Comparison of ENCODE assay signal across 1 cellular context in the genomic region with DNA sequence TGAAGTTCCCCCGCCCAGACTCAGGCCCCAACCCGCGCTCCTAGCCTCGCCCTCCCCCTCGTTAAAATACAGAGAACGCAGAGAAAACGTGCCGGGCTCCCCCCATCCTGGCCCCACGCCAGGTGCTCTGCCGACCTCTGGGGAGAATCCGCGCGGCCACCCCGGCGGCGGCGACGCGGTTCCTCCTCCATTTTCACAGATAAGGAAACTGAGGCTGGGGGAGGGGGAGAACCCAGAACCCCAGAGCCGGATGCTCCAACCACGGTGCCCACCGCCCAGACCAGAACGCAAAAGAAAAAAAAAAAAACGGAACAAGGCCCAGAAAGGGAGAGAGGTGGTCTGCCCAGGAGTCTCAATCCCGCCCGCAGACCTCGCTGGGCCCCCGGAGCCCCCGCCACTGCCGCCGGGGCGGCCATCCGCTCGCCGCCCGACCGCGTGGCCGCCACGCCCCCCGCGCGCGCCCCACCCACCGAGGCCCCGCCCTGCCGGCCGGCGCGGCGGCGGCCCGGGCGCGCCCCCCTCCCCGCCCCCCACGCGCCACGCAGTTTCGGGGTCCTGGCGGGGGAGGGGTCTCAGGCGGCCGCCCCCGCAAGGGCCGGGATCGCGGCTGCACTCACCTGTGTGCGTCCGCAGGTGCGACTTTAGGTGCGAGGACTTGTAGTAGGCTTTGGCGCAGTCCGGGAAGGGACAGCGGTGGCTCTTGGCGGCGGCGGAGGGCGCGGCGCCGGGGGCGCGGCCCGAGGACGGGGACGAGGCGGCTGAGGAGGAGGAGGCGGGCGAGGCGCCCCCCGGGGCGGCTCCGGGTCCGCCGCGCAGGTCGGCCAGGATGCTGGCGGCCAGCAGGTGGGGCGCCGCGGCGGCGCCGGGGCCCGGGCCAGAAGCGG.
TF ChIP-seq lines count a peak whose summit lies in the region.

No MANE protein-coding gene starts in this region.

TF ChIP-seq in HepG2, 621 proteins besides CTCF, POLR2A, EP300 and RAD21 (continued from another document and continues in another):
- TF ChIP-seq, protein P1, sequence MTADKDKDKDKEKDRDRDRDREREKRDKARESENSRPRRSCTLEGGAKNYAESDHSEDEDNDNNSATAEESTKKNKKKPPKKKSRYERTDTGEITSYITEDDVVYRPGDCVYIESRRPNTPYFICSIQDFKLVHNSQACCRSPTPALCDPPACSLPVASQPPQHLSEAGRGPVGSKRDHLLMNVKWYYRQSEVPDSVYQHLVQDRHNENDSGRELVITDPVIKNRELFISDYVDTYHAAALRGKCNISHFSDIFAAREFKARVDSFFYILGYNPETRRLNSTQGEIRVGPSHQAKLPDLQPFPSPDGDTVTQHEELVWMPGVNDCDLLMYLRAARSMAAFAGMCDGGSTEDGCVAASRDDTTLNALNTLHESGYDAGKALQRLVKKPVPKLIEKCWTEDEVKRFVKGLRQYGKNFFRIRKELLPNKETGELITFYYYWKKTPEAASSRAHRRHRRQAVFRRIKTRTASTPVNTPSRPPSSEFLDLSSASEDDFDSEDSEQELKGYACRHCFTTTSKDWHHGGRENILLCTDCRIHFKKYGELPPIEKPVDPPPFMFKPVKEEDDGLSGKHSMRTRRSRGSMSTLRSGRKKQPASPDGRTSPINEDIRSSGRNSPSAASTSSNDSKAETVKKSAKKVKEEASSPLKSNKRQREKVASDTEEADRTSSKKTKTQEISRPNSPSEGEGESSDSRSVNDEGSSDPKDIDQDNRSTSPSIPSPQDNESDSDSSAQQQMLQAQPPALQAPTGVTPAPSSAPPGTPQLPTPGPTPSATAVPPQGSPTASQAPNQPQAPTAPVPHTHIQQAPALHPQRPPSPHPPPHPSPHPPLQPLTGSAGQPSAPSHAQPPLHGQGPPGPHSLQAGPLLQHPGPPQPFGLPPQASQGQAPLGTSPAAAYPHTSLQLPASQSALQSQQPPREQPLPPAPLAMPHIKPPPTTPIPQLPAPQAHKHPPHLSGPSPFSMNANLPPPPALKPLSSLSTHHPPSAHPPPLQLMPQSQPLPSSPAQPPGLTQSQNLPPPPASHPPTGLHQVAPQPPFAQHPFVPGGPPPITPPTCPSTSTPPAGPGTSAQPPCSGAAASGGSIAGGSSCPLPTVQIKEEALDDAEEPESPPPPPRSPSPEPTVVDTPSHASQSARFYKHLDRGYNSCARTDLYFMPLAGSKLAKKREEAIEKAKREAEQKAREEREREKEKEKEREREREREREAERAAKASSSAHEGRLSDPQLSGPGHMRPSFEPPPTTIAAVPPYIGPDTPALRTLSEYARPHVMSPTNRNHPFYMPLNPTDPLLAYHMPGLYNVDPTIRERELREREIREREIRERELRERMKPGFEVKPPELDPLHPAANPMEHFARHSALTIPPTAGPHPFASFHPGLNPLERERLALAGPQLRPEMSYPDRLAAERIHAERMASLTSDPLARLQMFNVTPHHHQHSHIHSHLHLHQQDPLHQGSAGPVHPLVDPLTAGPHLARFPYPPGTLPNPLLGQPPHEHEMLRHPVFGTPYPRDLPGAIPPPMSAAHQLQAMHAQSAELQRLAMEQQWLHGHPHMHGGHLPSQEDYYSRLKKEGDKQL (CRISPR knock-in tag; IDR thresholded peaks at IDR 0.05; ENCODE audit: low read depth): no peak
- TF ChIP-seq REXO4 (CRISPR knock-in tag; IDR thresholded peaks at IDR 0.05; ENCODE audit: borderline replicate concordance) (no peak), ZEB1 (IDR thresholded peaks at IDR 0.05; ENCODE audit: insufficient replicate concordance, low read depth) (no peak), SRSF4 (IDR thresholded peaks at IDR 0.05; ENCODE audit: low read depth, low read length, poor library complexity, severe bottlenecking) (no peak), ZNF256 (CRISPR knock-in tag; conservative IDR thresholded peaks at IDR 0.05) (no peak), HIVEP1 (CRISPR knock-in tag; IDR thresholded peaks at IDR 0.05) (no peak), GATA4 (IDR thresholded peaks at IDR 0.05; ENCODE audit: borderline replicate concordance, low read depth) (no peak), PHF20 (CRISPR knock-in tag; IDR thresholded peaks at IDR 0.05) (no peak), SYNCRIP (IDR thresholded peaks at IDR 0.05; ENCODE audit: insufficient read depth, low read depth, low read length) (no peak), KLF9 (CRISPR knock-in tag; IDR thresholded peaks at IDR 0.05; ENCODE audit: low read depth) (0 out of 2 replicates have a peak, but pooled peaks have one; percentile 35), GPN1 (CRISPR knock-in tag; IDR thresholded peaks at IDR 0.05; ENCODE audit: borderline replicate concordance) (no peak), HOXD1 (CRISPR knock-in tag; IDR thresholded peaks at IDR 0.05) (no peak), HNRNPL (IDR thresholded peaks at IDR 0.05; ENCODE audit: low read depth, low read length) (no peak), RFX5 (IDR thresholded peaks at IDR 0.05; ENCODE audit: low read depth, low read length) (no peak), RBFOX2 (IDR thresholded peaks at IDR 0.05; ENCODE audit: low read depth, low read length) (peak; percentile 66), MEIS1 (CRISPR knock-in tag; IDR thresholded peaks at IDR 0.05; ENCODE audit: borderline replicate concordance) (no peak), KDM5B (CRISPR knock-in tag; IDR thresholded peaks at IDR 0.05; ENCODE audit: borderline replicate concordance) (peak; percentile 3; the same call in 1 of the 2 replicates), PAWR (CRISPR knock-in tag; IDR thresholded peaks at IDR 0.05; ENCODE audit: borderline replicate concordance) (no peak), EED (CRISPR knock-in tag; IDR thresholded peaks at IDR 0.05) (no peak), ZBTB20 (CRISPR knock-in tag; IDR thresholded peaks at IDR 0.05; ENCODE audit: borderline replicate concordance, low read depth) (no peak), JDP2 (CRISPR knock-in tag; IDR thresholded peaks at IDR 0.05; ENCODE audit: borderline replicate concordance) (no peak), TOPORS (CRISPR knock-in tag; IDR thresholded peaks at IDR 0.05) (no peak), GABPB1 (CRISPR knock-in tag; IDR thresholded peaks at IDR 0.05) (peak; percentile 38; the same call in 1 of the 2 replicates)
- TF ChIP-seq, protein P2, sequence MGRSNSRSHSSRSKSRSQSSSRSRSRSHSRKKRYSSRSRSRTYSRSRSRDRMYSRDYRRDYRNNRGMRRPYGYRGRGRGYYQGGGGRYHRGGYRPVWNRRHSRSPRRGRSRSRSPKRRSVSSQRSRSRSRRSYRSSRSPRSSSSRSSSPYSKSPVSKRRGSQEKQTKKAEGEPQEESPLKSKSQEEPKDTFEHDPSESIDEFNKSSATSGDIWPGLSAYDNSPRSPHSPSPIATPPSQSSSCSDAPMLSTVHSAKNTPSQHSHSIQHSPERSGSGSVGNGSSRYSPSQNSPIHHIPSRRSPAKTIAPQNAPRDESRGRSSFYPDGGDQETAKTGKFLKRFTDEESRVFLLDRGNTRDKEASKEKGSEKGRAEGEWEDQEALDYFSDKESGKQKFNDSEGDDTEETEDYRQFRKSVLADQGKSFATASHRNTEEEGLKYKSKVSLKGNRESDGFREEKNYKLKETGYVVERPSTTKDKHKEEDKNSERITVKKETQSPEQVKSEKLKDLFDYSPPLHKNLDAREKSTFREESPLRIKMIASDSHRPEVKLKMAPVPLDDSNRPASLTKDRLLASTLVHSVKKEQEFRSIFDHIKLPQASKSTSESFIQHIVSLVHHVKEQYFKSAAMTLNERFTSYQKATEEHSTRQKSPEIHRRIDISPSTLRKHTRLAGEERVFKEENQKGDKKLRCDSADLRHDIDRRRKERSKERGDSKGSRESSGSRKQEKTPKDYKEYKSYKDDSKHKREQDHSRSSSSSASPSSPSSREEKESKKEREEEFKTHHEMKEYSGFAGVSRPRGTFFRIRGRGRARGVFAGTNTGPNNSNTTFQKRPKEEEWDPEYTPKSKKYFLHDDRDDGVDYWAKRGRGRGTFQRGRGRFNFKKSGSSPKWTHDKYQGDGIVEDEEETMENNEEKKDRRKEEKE (IDR thresholded peaks at IDR 0.05): no peak
- TF ChIP-seq, protein P3, sequence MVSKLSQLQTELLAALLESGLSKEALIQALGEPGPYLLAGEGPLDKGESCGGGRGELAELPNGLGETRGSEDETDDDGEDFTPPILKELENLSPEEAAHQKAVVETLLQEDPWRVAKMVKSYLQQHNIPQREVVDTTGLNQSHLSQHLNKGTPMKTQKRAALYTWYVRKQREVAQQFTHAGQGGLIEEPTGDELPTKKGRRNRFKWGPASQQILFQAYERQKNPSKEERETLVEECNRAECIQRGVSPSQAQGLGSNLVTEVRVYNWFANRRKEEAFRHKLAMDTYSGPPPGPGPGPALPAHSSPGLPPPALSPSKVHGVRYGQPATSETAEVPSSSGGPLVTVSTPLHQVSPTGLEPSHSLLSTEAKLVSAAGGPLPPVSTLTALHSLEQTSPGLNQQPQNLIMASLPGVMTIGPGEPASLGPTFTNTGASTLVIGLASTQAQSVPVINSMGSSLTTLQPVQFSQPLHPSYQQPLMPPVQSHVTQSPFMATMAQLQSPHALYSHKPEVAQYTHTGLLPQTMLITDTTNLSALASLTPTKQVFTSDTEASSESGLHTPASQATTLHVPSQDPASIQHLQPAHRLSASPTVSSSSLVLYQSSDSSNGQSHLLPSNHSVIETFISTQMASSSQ (IDR thresholded peaks at IDR 0.05; ENCODE audit: low read depth): no peak
- TF ChIP-seq, protein P3 (CRISPR knock-in tag; IDR thresholded peaks at IDR 0.05; ENCODE audit: borderline replicate concordance): no peak
- TF ChIP-seq, protein P4, sequence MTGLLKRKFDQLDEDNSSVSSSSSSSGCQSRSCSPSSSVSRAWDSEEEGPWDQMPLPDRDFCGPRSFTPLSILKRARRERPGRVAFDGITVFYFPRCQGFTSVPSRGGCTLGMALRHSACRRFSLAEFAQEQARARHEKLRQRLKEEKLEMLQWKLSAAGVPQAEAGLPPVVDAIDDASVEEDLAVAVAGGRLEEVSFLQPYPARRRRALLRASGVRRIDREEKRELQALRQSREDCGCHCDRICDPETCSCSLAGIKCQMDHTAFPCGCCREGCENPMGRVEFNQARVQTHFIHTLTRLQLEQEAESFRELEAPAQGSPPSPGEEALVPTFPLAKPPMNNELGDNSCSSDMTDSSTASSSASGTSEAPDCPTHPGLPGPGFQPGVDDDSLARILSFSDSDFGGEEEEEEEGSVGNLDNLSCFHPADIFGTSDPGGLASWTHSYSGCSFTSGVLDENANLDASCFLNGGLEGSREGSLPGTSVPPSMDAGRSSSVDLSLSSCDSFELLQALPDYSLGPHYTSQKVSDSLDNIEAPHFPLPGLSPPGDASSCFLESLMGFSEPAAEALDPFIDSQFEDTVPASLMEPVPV (CRISPR knock-in tag; IDR thresholded peaks at IDR 0.05): no peak
- TF ChIP-seq, protein P5, sequence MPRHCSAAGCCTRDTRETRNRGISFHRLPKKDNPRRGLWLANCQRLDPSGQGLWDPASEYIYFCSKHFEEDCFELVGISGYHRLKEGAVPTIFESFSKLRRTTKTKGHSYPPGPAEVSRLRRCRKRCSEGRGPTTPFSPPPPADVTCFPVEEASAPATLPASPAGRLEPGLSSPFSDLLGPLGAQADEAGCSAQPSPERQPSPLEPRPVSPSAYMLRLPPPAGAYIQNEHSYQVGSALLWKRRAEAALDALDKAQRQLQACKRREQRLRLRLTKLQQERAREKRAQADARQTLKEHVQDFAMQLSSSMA (CRISPR knock-in tag; IDR thresholded peaks at IDR 0.05): no peak
- TF ChIP-seq, protein P6, sequence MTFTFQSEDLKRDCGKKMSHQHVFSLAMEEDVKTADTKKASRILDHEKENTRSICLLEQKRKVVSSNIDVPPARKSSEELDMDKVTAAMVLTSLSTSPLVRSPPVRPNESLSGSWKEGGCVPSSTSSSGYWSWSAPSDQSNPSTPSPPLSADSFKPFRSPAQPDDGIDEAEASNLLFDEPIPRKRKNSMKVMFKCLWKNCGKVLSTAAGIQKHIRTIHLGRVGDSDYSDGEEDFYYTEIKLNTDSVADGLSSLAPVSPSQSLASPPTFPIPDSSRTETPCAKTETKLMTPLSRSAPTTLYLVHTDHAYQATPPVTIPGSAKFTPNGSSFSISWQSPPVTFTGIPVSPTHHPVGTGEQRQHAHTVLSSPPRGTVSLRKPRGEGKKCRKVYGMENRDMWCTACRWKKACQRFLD (CRISPR knock-in tag; IDR thresholded peaks at IDR 0.05; ENCODE audit: borderline replicate concordance): no peak
- TF ChIP-seq, protein P7, sequence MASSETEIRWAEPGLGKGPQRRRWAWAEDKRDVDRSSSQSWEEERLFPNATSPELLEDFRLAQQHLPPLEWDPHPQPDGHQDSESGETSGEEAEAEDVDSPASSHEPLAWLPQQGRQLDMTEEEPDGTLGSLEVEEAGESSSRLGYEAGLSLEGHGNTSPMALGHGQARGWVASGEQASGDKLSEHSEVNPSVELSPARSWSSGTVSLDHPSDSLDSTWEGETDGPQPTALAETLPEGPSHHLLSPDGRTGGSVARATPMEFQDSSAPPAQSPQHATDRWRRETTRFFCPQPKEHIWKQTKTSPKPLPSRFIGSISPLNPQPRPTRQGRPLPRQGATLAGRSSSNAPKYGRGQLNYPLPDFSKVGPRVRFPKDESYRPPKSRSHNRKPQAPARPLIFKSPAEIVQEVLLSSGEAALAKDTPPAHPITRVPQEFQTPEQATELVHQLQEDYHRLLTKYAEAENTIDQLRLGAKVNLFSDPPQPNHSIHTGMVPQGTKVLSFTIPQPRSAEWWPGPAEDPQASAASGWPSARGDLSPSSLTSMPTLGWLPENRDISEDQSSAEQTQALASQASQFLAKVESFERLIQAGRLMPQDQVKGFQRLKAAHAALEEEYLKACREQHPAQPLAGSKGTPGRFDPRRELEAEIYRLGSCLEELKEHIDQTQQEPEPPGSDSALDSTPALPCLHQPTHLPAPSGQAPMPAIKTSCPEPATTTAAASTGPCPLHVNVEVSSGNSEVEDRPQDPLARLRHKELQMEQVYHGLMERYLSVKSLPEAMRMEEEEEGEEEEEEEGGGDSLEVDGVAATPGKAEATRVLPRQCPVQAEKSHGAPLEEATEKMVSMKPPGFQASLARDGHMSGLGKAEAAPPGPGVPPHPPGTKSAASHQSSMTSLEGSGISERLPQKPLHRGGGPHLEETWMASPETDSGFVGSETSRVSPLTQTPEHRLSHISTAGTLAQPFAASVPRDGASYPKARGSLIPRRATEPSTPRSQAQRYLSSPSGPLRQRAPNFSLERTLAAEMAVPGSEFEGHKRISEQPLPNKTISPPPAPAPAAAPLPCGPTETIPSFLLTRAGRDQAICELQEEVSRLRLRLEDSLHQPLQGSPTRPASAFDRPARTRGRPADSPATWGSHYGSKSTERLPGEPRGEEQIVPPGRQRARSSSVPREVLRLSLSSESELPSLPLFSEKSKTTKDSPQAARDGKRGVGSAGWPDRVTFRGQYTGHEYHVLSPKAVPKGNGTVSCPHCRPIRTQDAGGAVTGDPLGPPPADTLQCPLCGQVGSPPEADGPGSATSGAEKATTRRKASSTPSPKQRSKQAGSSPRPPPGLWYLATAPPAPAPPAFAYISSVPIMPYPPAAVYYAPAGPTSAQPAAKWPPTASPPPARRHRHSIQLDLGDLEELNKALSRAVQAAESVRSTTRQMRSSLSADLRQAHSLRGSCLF (CRISPR knock-in tag; IDR thresholded peaks at IDR 0.05; ENCODE audit: borderline replicate concordance): no peak
- TF ChIP-seq, protein P8, sequence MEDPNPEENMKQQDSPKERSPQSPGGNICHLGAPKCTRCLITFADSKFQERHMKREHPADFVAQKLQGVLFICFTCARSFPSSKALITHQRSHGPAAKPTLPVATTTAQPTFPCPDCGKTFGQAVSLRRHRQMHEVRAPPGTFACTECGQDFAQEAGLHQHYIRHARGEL (CRISPR knock-in tag; IDR thresholded peaks at IDR 0.05): no peak
